ENCODE assay signal across 15 cellular contexts in the genomic region with DNA sequence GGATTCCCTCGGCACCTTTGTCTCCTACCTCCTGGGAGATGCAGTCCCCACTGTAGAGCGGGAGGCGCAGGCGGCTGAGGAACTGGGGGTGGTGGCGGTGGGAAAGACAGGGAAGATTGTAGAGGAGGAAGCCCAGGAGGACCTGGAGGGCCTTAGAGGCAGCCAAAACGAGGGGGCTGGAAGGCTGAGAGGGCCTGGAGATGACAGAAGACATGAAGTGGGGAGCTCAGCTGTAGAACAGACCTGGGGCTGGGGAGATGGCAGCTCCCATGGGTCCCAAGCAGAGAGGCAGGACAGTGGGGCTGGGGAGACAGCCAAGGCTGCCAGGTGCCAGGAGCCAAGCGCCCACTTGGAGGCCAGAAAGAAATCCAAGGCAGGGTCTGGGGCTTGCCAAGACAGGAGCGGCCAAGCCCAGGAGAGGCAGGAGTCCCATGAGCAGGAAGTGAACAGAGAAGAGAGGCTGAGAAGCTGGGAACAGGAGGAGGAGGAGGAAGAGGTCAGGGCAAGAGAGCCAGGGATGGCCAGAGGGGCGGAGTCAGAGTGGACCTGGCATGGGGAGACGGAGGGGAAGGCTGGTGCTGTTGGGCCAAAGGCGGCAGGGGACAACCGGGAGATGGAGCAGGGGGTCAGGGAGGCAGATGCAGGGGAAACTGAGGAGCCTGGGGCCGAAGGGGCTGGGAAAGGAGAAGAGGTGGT. TPM values are rescaled to one million over a fixed set of nuclear protein-coding genes. Genes with fewer than 3 reads are reported as not detected.
A peak's percentile ranks its signal among the peaks of the same experiment; 100 is the strongest.
DNase-seq lines count a peak whose midpoint lies in the region; ATAC-seq and TF ChIP-seq lines count a peak whose summit lies in the region.
"Had no signal": no experiment of that assay in that cellular context is flagged by ENCODE, and none has a peak within 500 bp of the region (broad histone marks: within the 10 kb centered on the region; RNA-seq: fewer than 3 reads in every experiment).

No MANE protein-coding gene starts in this region.

- DNase-seq in heart right ventricle (no peak), left cardiac atrium (no peak), upper lobe of right lung (no peak), HPDE6-E6E7 (ENCODE audit: extremely low spot score) (no peak), NCI-H82 (lab: John Stamatoyannopoulos, UW) (no peak), NOMO-1 treated with DMSO at 0.1 percent for 48 hours (lab: John Stamatoyannopoulos, UW; ENCODE audit: unreplicated experiment) (no peak)
- DNase-seq: HFFc6, ovary had no signal

- no peaks in the 10 kb centered on the region for H3K9me3 Mint-ChIP-seq in activated naive CD4-positive, alpha-beta T cell treated with anti-CD3 and anti-CD28 coated beads, Interleukin-2, amount 50 U/mL, for 24 hours
- H3K9me3 Mint-ChIP-seq: HFFc6 had no signal

- no peak for ATAC-seq in heart right ventricle
- ATAC-seq in left cardiac atrium: no peak
- ATAC-seq in upper lobe of right lung: peak; percentile 5

- peaks cover 0 to 48% (median 11%) of the 10 kb centered on the region in 9 donors for H3K4me1 ChIP-seq in heart right ventricle
- H3K4me1 ChIP-seq in mononuclear cell (ENCODE audit: insufficient read depth, low read length): peaks cover 64% of the 10 kb centered on the region
- H3K4me1 ChIP-seq in upper lobe of right lung: peaks cover 6% of the 10 kb centered on the region

- intact Hi-C loops in heart right ventricle (cut with DNase I) (loop anchor here in 2 of 10 donors (5.0 to 10.0 kb wide), 3 partner anchors 42 to 60 kb away; a partner anchor contains a TSS), left cardiac atrium (cut with DNase I) (no loop called here), upper lobe of right lung (cut with DNase I) (loop anchor here (10.0 kb wide), 1 partner anchor 50 kb away; no protein-coding TSS in a partner anchor)

- H3K36me3 ChIP-seq in heart right ventricle: peaks cover 0 to 14% (median 0%) of the 10 kb centered on the region in 9 donors
- no peaks in the 10 kb centered on the region for H3K36me3 ChIP-seq in upper lobe of right lung
- H3K36me3 ChIP-seq: cardiac muscle cell, ovary had no signal

- H3K27me3 ChIP-seq in heart right ventricle: peaks cover 0 to 6% (median 0%) of the 10 kb centered on the region in 7 donors
- no peaks in the 10 kb centered on the region for H3K27me3 ChIP-seq in mononuclear cell (ENCODE audit: insufficient read depth, low read length)
- H3K27me3 ChIP-seq in upper lobe of right lung: no peaks in the 10 kb centered on the region
- H3K27me3 ChIP-seq: cardiac muscle cell, ovary had no signal

- TF ChIP-seq CTCF in heart right ventricle (IDR thresholded peaks at IDR 0.05) (no peak), upper lobe of right lung (IDR thresholded peaks at IDR 0.05) (no peak)

- H3K9me3 ChIP-seq in heart right ventricle (no peaks in the 10 kb centered on the region), mononuclear cell (ENCODE audit: low read depth, low read length) (no peaks in the 10 kb centered on the region), upper lobe of right lung (no peaks in the 10 kb centered on the region)
- H3K9me3 ChIP-seq: ovary had no signal

- H3K4me3 ChIP-seq in heart right ventricle: peak overlapping the region in 6 of 10 donors; percentile 8 to 96 (median 22)
- peak overlapping the region; percentile 48 for H3K4me3 ChIP-seq in mononuclear cell (ENCODE audit: low read length)
- H3K4me3 ChIP-seq in upper lobe of right lung: peak overlapping the region; percentile 48
- H3K4me3 ChIP-seq: cardiac muscle cell, ovary had no signal

- H3K27ac ChIP-seq in heart right ventricle (peak overlapping the region in 6 of 10 donors; percentile 9 to 99 (median 54)), upper lobe of right lung (peak overlapping the region; percentile 82)
- H3K27ac ChIP-seq: cardiac muscle cell, ovary, VCaP had no signal

- 79 to 82% methylated on average over 13 of the region's 13 CpGs for WGBS in heart right ventricle, 2 donors

- no peaks in the 10 kb centered on the region for H3K36me3 Mint-ChIP-seq in activated naive CD4-positive, alpha-beta T cell treated with anti-CD3 and anti-CD28 coated beads, Interleukin-2, amount 50 U/mL, for 24 hours

- peak overlapping the region; percentile 83 for H3K27ac Mint-ChIP-seq in activated naive CD4-positive, alpha-beta T cell treated with anti-CD3 and anti-CD28 coated beads, Interleukin-2, amount 50 U/mL, for 24 hours
- H3K27ac Mint-ChIP-seq: HFFc6 had no signal

- peaks cover 69% of the 10 kb centered on the region for H3K4me1 Mint-ChIP-seq in activated naive CD4-positive, alpha-beta T cell treated with anti-CD3 and anti-CD28 coated beads, Interleukin-2, amount 50 U/mL, for 24 hours

- no peaks in the 10 kb centered on the region for H3K27me3 Mint-ChIP-seq in activated naive CD4-positive, alpha-beta T cell treated with anti-CD3 and anti-CD28 coated beads, Interleukin-2, amount 50 U/mL, for 24 hours

- peak overlapping the region; percentile 96 for H3K4me3 Mint-ChIP-seq in activated naive CD4-positive, alpha-beta T cell treated with anti-CD3 and anti-CD28 coated beads, Interleukin-2, amount 50 U/mL, for 24 hours
- H3K4me3 Mint-ChIP-seq: HFFc6 had no signal

RNA-seq across cellular contexts. Expression of a gene that starts 0.8 kb away (rescaled TPM):
- total RNA-seq in heart right ventricle (1 to 10 TPM in 1 of 10 donors, under 1 TPM in 9; 0.15 to 2.3 (median 0.56) TPM), left cardiac atrium (1 to 10 TPM; 1.1 to 1.4 TPM), mononuclear cell (3.6 TPM), upper lobe of right lung (17.7 TPM)
- under 1 TPM; 0.51 to 0.94 TPM for polyA plus RNA-seq in heart right ventricle
- total RNA-seq: HFFc6 had no signal
- polyA plus RNA-seq: BJ, cardiac muscle cell had no signal

RNA-seq across cellular contexts. Expression of a gene that starts 3.4 kb away (rescaled TPM):
- total RNA-seq in heart right ventricle (10 to 100 TPM in 7 of 10 donors, 1 to 10 TPM in 3; 6.5 to 17.6 (median 10.8) TPM), left cardiac atrium (10 to 100 TPM; 11.4 to 16.9 TPM), mononuclear cell (17.2 TPM), upper lobe of right lung (73.7 TPM)
- 10 to 100 TPM; 10.2 to 21.2 TPM for polyA plus RNA-seq in heart right ventricle

RNA-seq across cellular contexts. Expression of a gene that starts 11.4 kb away (rescaled TPM):
- total RNA-seq in heart right ventricle (under 1 TPM in 1 of 10 donors, not detected in 9; 0.49 TPM), left cardiac atrium (not detected), mononuclear cell (not detected), upper lobe of right lung (not detected)
- polyA plus RNA-seq in heart right ventricle: under 1 TPM in 1 of 2 donors, not detected in 1; 0.04 TPM
- total RNA-seq: cardiac muscle cell, HFFc6, HT1080, NCI-H460, ovary had no signal
- polyA plus RNA-seq: BJ, cardiac muscle cell, ovary had no signal

RNA-seq across cellular contexts. Expression of a gene that starts 23.1 kb away (rescaled TPM):
- not detected for total RNA-seq in heart right ventricle
- polyA plus RNA-seq in heart right ventricle: not detected
- total RNA-seq in left cardiac atrium: not detected
- total RNA-seq in mononuclear cell: not detected
- not detected for total RNA-seq in upper lobe of right lung
- total RNA-seq: HFFc6, HT1080, NCI-H460 had no signal
- polyA plus RNA-seq: BJ had no signal

RNA-seq across cellular contexts. Expression of a gene that starts 43.5 kb away (rescaled TPM):
- 10 to 100 TPM; 16.7 to 58.1 (median 27.9) TPM for total RNA-seq in heart right ventricle
- polyA plus RNA-seq in heart right ventricle: 10 to 100 TPM; 62.9 to 74.4 TPM
- total RNA-seq in left cardiac atrium: 10 to 100 TPM; 49.3 to 90.2 TPM
- total RNA-seq in mononuclear cell: under 0.01 TPM
- total RNA-seq in upper lobe of right lung: 291 TPM
- total RNA-seq: cardiac muscle cell had no signal
- polyA plus RNA-seq: cardiac muscle cell had no signal
